18 cellular contexts compared by ENCODE assay signal in the genomic region with DNA sequence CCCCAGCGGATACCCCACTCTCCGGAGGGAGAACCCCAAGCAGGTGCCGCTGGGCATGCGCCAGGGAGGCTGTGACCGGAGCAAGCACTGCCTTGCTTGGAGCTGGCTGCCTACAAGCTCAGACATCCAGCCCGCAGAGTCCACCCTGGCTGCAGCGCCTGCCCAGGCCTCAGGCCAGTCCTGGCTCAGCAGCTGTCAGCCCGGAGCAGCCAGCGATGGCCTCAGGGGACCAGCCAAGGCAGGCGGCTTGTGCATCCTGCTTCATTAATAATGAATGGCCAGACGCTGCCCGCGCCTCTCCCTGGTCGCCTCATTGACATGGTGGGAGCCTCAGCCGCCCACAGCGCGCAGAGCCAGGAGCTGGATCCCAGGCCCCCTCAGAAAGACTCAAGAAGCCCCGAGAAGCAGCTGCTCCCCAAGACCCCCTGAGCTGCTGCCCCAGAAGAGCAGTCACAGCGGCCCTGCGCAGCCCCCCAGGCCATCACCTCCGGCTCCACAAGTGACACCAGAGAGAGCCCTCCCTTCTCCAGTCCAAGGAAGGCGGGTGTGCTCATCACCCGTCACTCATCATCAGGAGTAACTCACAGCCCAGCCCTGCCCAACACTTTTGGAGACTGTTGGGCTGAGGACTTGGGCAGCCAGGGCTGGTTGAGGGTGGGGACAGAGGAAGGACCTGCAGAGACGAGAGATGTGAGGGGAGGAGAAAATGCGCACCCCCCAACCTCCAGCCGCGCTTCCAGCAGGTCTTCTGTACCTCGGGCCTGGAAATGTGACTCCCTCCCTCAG. TPM values are rescaled to one million over a fixed set of nuclear protein-coding genes. Genes with fewer than 3 reads are reported as not detected.
A peak's percentile ranks its signal among the peaks of the same experiment; 100 is the strongest.
DNase-seq lines count a peak whose midpoint lies in the region; ATAC-seq and TF ChIP-seq lines count a peak whose summit lies in the region.
"Had no signal": no experiment of that assay in that cellular context is flagged by ENCODE, and none has a peak within 500 bp of the region (broad histone marks: within the 10 kb centered on the region; RNA-seq: fewer than 3 reads in every experiment).

No MANE protein-coding gene starts in this region.

- TF ChIP-seq CTCF in endodermal cell (conservative IDR thresholded peaks at IDR 0.05) (no peak), Caco-2 (IDR thresholded peaks at IDR 0.05; ENCODE audit: insufficient read depth in 1 of 2, low read depth in 1 of 2, low read length in 1 of 2, severe bottlenecking in 1 of 2, unreplicated experiment in 1 of 2) (no peak)

- DNase-seq in Right ventricle myocardium superior (peak; percentile 75), cardiac septum (ENCODE audit: low spot score) (no peak), endodermal cell (no peak), myocyte (ENCODE audit: low read depth) (peak; percentile 79), Caco-2 (no peak), medulla oblongata (ENCODE audit: extremely low spot score) (no peak)
- DNase-seq in naive thymus-derived CD4-positive, alpha-beta T cell = no peak
- DNase-seq: DMS79 treated with DMSO at 0.1 percent for 48 hours, HCEC 1CT, NCI-H1436 treated with DMSO at 0.1 percent for 48 hours, NCI-H2029 treated with DMSO at 0.1 percent for 48 hours, NCI-H2171, NCI-H526 treated with DMSO at 0.1 percent for 48 hours had no signal

- POLR2A ChIA-PET in naive thymus-derived CD4-positive, alpha-beta T cell (lab: Charles Lee) = no interaction called here
- POLR2A ChIA-PET in Caco-2 (lab: Charles Lee) = no interaction called here

- ATAC-seq in Right ventricle myocardium superior (ENCODE audit: poor library complexity) (peak; percentile 66), GM21526 (IDR thresholded peaks at IDR 0.05; ENCODE audit: low FRiP score, unreplicated experiment) (no peak)
- no peak for ATAC-seq in naive thymus-derived CD4-positive, alpha-beta T cell
- ATAC-seq: A549, Panc1 had no signal

- CTCF ChIA-PET in naive thymus-derived CD4-positive, alpha-beta T cell (lab: Charles Lee) = no interaction called here
- CTCF ChIA-PET in Caco-2 (lab: Charles Lee) = no interaction called here

- H3K9me3 ChIP-seq in endodermal cell (ENCODE audit: control insufficient read depth, low read length) (no peaks in the 10 kb centered on the region), Caco-2 (no peaks in the 10 kb centered on the region)
- no peaks in the 10 kb centered on the region for H3K9me3 ChIP-seq in naive thymus-derived CD4-positive, alpha-beta T cell (ENCODE audit: control insufficient read depth in 2 of 3, low read length in 3 of 3)
- H3K9me3 ChIP-seq: A549 had no signal

- 93 to 97% methylated on average over 13 to 27 of the region's 28 CpGs for WGBS in endodermal cell (ENCODE audit: insufficient coverage in 1 of 2, insufficient read length in 1 of 2), 2 experiments

- H3K4me3 Mint-ChIP-seq in endodermal cell = no peak overlapping the region
- H3K4me3 Mint-ChIP-seq in naive thymus-derived CD4-positive, alpha-beta T cell = no peak overlapping the region
- H3K4me3 Mint-ChIP-seq in Caco-2 (ENCODE audit: unreplicated experiment) = no peak overlapping the region

- H3K36me3 Mint-ChIP-seq in endodermal cell (ENCODE audit: low read depth) (no peaks in the 10 kb centered on the region), Caco-2 (ENCODE audit: insufficient read depth, unreplicated experiment) (no peaks in the 10 kb centered on the region)
- H3K36me3 Mint-ChIP-seq in naive thymus-derived CD4-positive, alpha-beta T cell = peaks cover 0 to 5% (median 0%) of the 10 kb centered on the region in 5 donors

- no peaks in the 10 kb centered on the region for H3K27me3 Mint-ChIP-seq in endodermal cell (ENCODE audit: insufficient read depth)
- H3K27me3 Mint-ChIP-seq in naive thymus-derived CD4-positive, alpha-beta T cell = no peaks in the 10 kb centered on the region
- H3K27me3 Mint-ChIP-seq in Caco-2 (ENCODE audit: insufficient read depth, unreplicated experiment) = no peaks in the 10 kb centered on the region

- no TSS peak for BruUV-seq in Caco-2 (replicated peaks; lab: Mats Ljungman, UMichigan)

- H3K27me3 ChIP-seq in endodermal cell (ENCODE audit: control insufficient read depth, insufficient read depth, low read length, poor library complexity, severe bottlenecking) (no peaks in the 10 kb centered on the region), Caco-2 (replicated peaks; ENCODE audit: control insufficient read depth, insufficient read depth, low read length) (no peaks in the 10 kb centered on the region)
- no peaks in the 10 kb centered on the region for H3K27me3 ChIP-seq in naive thymus-derived CD4-positive, alpha-beta T cell (ENCODE audit: control insufficient read depth in 2 of 2, insufficient read depth in 2 of 2, low read length in 2 of 2)

- H3K4me1 Mint-ChIP-seq in endodermal cell (no peaks in the 10 kb centered on the region), Caco-2 (ENCODE audit: low read depth, unreplicated experiment) (no peaks in the 10 kb centered on the region)
- peaks cover 0 to 15% (median 8%) of the 10 kb centered on the region in 7 donors for H3K4me1 Mint-ChIP-seq in naive thymus-derived CD4-positive, alpha-beta T cell

- H3K4me3 ChIP-seq in endodermal cell (ENCODE audit: low read length) (no peak overlapping the region), Caco-2 (ENCODE audit: low read depth, low read length) (no peak overlapping the region)
- H3K4me3 ChIP-seq in naive thymus-derived CD4-positive, alpha-beta T cell (ENCODE audit: low read length) = no peak overlapping the region
- H3K4me3 ChIP-seq: A549, SK-N-MC had no signal

- peak overlapping the region; percentile 44 for H3K27ac ChIP-seq in endodermal cell (ENCODE audit: low read depth, low read length)
- H3K27ac ChIP-seq in naive thymus-derived CD4-positive, alpha-beta T cell (ENCODE audit: low read depth, low read length) = no peak overlapping the region
- H3K27ac ChIP-seq: A549, HL-60, SK-N-MC had no signal

- H3K4me1 ChIP-seq in endodermal cell (ENCODE audit: control insufficient read depth, insufficient read depth, low read length) (no peaks in the 10 kb centered on the region), Caco-2 (no peaks in the 10 kb centered on the region)
- H3K4me1 ChIP-seq in naive thymus-derived CD4-positive, alpha-beta T cell (ENCODE audit: control insufficient read depth in 2 of 2, insufficient read depth in 2 of 2, low read length in 2 of 2) = no peaks in the 10 kb centered on the region
- H3K4me1 ChIP-seq: A549 had no signal

- intact Hi-C loops in Right ventricle myocardium superior (cut with DNase I) (no loop called here), cardiac septum (cut with DNase I) (no loop called here), Caco-2 (cut with micrococcal nuclease; ENCODE audit: unreplicated experiment) (no loop called here)
- intact Hi-C loops in naive thymus-derived CD4-positive, alpha-beta T cell (cut with micrococcal nuclease) = no loop called here

- H3K36me3 ChIP-seq in endodermal cell (ENCODE audit: control insufficient read depth, insufficient read depth, low read length) (no peaks in the 10 kb centered on the region), Caco-2 (ENCODE audit: control insufficient read depth, insufficient read depth, low read length) (no peaks in the 10 kb centered on the region)
- peaks cover 0 to 63% (median 0%) of the 10 kb centered on the region in 3 experiments for H3K36me3 ChIP-seq in naive thymus-derived CD4-positive, alpha-beta T cell (ENCODE audit: control insufficient read depth in 2 of 3, insufficient read depth in 3 of 3, low read length in 3 of 3)

- H3K9me3 Mint-ChIP-seq in endodermal cell (no peaks in the 10 kb centered on the region), Caco-2 (ENCODE audit: unreplicated experiment) (no peaks in the 10 kb centered on the region)
- no peaks in the 10 kb centered on the region for H3K9me3 Mint-ChIP-seq in naive thymus-derived CD4-positive, alpha-beta T cell

- no peak overlapping the region for H3K9ac ChIP-seq in endodermal cell (ENCODE audit: extremely low read depth, low read length, poor library complexity, severe bottlenecking)

- H3K27ac Mint-ChIP-seq in endodermal cell (no peak overlapping the region), Caco-2 (ENCODE audit: unreplicated experiment) (no peak overlapping the region)
- H3K27ac Mint-ChIP-seq in naive thymus-derived CD4-positive, alpha-beta T cell = no peak overlapping the region

RNA-seq across cellular contexts. Expression of gene KCNAB2, which starts 19.6 kb away (rescaled TPM):
- total RNA-seq in Right ventricle myocardium superior = 21.2 TPM
- total RNA-seq in cardiac septum = 19.3 TPM
- total RNA-seq in endodermal cell = 10 to 100 TPM; 14.9 to 22.9 TPM
- 6.6 TPM for polyA plus RNA-seq in endodermal cell (2013, experiment 1 of 2)
- 6.0 TPM for polyA plus RNA-seq in endodermal cell (2013, experiment 2 of 2)
- 1.2 and 1.8 TPM in 2 replicates for total RNA-seq in myocyte
- 3.0 TPM for polyA plus RNA-seq in myocyte (2012)
- 100 to 1,000 TPM; 176 to 310 (median 188) TPM for total RNA-seq in naive thymus-derived CD4-positive, alpha-beta T cell
- polyA plus RNA-seq in naive thymus-derived CD4-positive, alpha-beta T cell = 10 to 100 TPM; 16.8 to 33.6 TPM
- 9.6 and 11.0 TPM in 2 replicates for total RNA-seq in Caco-2 (2022)

Comparison
In these comparisons a context has a peak if more than half of its experiments do, and no peak if none do; other contexts are left out.
1. DNase-seq: peak in Right ventricle myocardium superior (single experiment) and myocyte (single experiment); none in cardiac septum (single experiment), endodermal cell (single experiment), naive thymus-derived CD4-positive, alpha-beta T cell (0 of 9), Caco-2 (0 of 2) and medulla oblongata (single experiment).